11 cellular contexts compared by ENCODE assay signal in the genomic region with DNA sequence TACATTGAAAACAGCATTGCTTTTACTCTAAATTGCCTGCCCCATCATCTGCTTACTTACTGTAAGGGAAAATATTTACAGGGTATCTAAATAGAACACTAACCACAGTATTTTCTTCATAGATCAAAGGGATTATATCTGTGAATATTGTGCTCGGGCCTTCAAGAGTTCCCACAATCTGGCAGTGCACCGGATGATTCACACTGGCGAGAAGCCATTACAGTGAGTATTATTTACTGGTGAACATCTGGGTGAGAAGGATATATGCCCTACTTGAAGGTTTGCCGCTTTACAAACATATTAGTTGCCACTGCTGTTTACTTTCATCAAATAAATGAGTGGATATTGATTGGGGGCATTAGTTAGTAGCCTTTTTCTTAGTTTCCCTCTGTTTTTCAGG. TPM values are rescaled to one million over a fixed set of nuclear protein-coding genes. Genes with fewer than 3 reads are reported as not detected.
DNase-seq lines count a peak whose midpoint lies in the region; ATAC-seq lines count a peak whose summit lies in the region.
"Had no signal": no experiment of that assay in that cellular context is flagged by ENCODE, and none has a peak within 500 bp of the region (broad histone marks: within the 10 kb centered on the region; RNA-seq: fewer than 3 reads in every experiment).

No MANE protein-coding gene starts in this region.

- H3K4me3 ChIP-seq in right cardiac atrium (ENCODE audit: low read length): no peak overlapping the region

- DNase-seq in activated naive CD4-positive, alpha-beta T cell (lab: John Stamatoyannopoulos, UW): no peak
- peak; percentile 39 to 72 (median 50) for DNase-seq in right cardiac atrium
- DNase-seq in superior temporal gyrus (ENCODE audit: extremely low spot score): peak; percentile 23
- DNase-seq in stimulated activated naive CD8-positive, alpha-beta T cell treated with anti-CD3 and anti-CD28 coated beads, Interleukin-15, amount 100 ng/mL, for 72 hours: no peak
- no peak for DNase-seq in UCSD-AML1 (lab: John Stamatoyannopoulos, UW; ENCODE audit: unreplicated experiment)
- DNase-seq: activated CD4-positive, alpha-beta T cell treated with anti-CD3 and anti-CD28 coated beads for 4 hours; aorta; BE2C had no signal

- peaks cover 3% of the 10 kb centered on the region for H3K4me1 ChIP-seq in right cardiac atrium (ENCODE audit: control insufficient read depth, insufficient read depth, low read length)
- H3K4me1 ChIP-seq: BE2C had no signal

- no peaks in the 10 kb centered on the region for H3K27me3 Mint-ChIP-seq in activated naive CD4-positive, alpha-beta T cell treated with anti-CD3 and anti-CD28 coated beads, Interleukin-2, amount 50 U/mL, for 24 hours
- no peaks in the 10 kb centered on the region for H3K27me3 Mint-ChIP-seq in stimulated activated naive CD8-positive, alpha-beta T cell treated with anti-CD3 and anti-CD28 coated beads, Interleukin-15, amount 100 ng/mL, for 72 hours

- H3K36me3 Mint-ChIP-seq in activated naive CD4-positive, alpha-beta T cell treated with anti-CD3 and anti-CD28 coated beads, Interleukin-2, amount 50 U/mL, for 24 hours: peaks cover 37% of the 10 kb centered on the region

- H3K9me3 ChIP-seq in right cardiac atrium (ENCODE audit: control insufficient read depth, low read length): no peaks in the 10 kb centered on the region
- H3K9me3 ChIP-seq: BE2C had no signal

- peak overlapping the region; percentile 38 for H3K27ac Mint-ChIP-seq in activated naive CD4-positive, alpha-beta T cell treated with anti-CD3 and anti-CD28 coated beads, Interleukin-2, amount 50 U/mL, for 24 hours
- H3K27ac Mint-ChIP-seq in stimulated activated naive CD8-positive, alpha-beta T cell treated with anti-CD3 and anti-CD28 coated beads, Interleukin-15, amount 100 ng/mL, for 72 hours: no peak overlapping the region

- intact Hi-C loops in right cardiac atrium (cut with DNase I): no loop called here

- WGBS in right cardiac atrium: 34% methylated on average over 4 of the region's 4 CpGs

- no peaks in the 10 kb centered on the region for H3K9me3 Mint-ChIP-seq in activated naive CD4-positive, alpha-beta T cell treated with anti-CD3 and anti-CD28 coated beads, Interleukin-2, amount 50 U/mL, for 24 hours
- H3K9me3 Mint-ChIP-seq in stimulated activated naive CD8-positive, alpha-beta T cell treated with anti-CD3 and anti-CD28 coated beads, Interleukin-15, amount 100 ng/mL, for 72 hours: no peaks in the 10 kb centered on the region

- ATAC-seq in right cardiac atrium: peak; percentile 76 to 77
- ATAC-seq in GM21381 (IDR thresholded peaks at IDR 0.05; ENCODE audit: unreplicated experiment): no peak
- ATAC-seq in stimulated activated naive CD8-positive, alpha-beta T cell treated with anti-CD3 and anti-CD28 coated beads, Interleukin-15, amount 100 ng/mL, for 72 hours: no peak

- H3K4me3 Mint-ChIP-seq in activated naive CD4-positive, alpha-beta T cell treated with anti-CD3 and anti-CD28 coated beads, Interleukin-2, amount 50 U/mL, for 24 hours: no peak overlapping the region
- H3K4me3 Mint-ChIP-seq in stimulated activated naive CD8-positive, alpha-beta T cell treated with anti-CD3 and anti-CD28 coated beads, Interleukin-15, amount 100 ng/mL, for 72 hours: no peak overlapping the region

- H3K27me3 ChIP-seq in right cardiac atrium (ENCODE audit: control insufficient read depth, insufficient read depth): no peaks in the 10 kb centered on the region
- H3K27me3 ChIP-seq: BE2C had no signal

- peak overlapping the region; percentile 8 for H3K27ac ChIP-seq in angular gyrus (ENCODE audit: low read depth, low read length)
- H3K27ac ChIP-seq in right cardiac atrium (ENCODE audit: low read length): no peak overlapping the region

- H3K4me1 Mint-ChIP-seq in activated naive CD4-positive, alpha-beta T cell treated with anti-CD3 and anti-CD28 coated beads, Interleukin-2, amount 50 U/mL, for 24 hours: peaks cover 39% of the 10 kb centered on the region
- H3K4me1 Mint-ChIP-seq in stimulated activated naive CD8-positive, alpha-beta T cell treated with anti-CD3 and anti-CD28 coated beads, Interleukin-15, amount 100 ng/mL, for 72 hours: peaks cover 43% of the 10 kb centered on the region

RNA-seq across cellular contexts. Expression of gene CNTF, which starts 5.9 kb away (rescaled TPM):
- 1 to 10 TPM in 3 of 4 donors, under 1 TPM in 1; 0.91 to 2.7 (median 1.1) TPM for total RNA-seq in right cardiac atrium
- polyA plus RNA-seq in right cardiac atrium: 0.59 TPM

RNA-seq across cellular contexts. Expression of gene ZFP91, which starts 37.7 kb away (rescaled TPM):
- 10 to 100 TPM; 53.3 to 60.9 (median 55.8) TPM for total RNA-seq in right cardiac atrium
- 16.7 TPM for polyA plus RNA-seq in right cardiac atrium

RNA-seq across cellular contexts. Expression of gene LPXN, which starts 40.9 kb away (rescaled TPM):
- 1 to 10 TPM; 4.6 to 7.1 (median 6.4) TPM for total RNA-seq in right cardiac atrium
- polyA plus RNA-seq in right cardiac atrium: 3.0 TPM

Comparison
In these comparisons a context has a peak if more than half of its experiments do, and no peak if none do; other contexts are left out.
1. DNase-seq: peak in right cardiac atrium (3 of 3) and superior temporal gyrus (single experiment); none in activated naive CD4-positive, alpha-beta T cell (0 of 4), stimulated activated naive CD8-positive, alpha-beta T cell treated with anti-CD3 and anti-CD28 coated beads, Interleukin-15, amount 100 ng/mL, for 72 hours (0 of 2) and UCSD-AML1 (single experiment).
2. ATAC-seq: peak in right cardiac atrium (2 of 2); none in GM21381 (single experiment) and stimulated activated naive CD8-positive, alpha-beta T cell treated with anti-CD3 and anti-CD28 coated beads, Interleukin-15, amount 100 ng/mL, for 72 hours (single experiment).